Comparison of ENCODE assay signal across 11 cellular contexts in genomic region chr15:57592426-57592825, GRCh38. TPM values are rescaled to one million over a fixed set of nuclear protein-coding genes. Genes with fewer than 3 reads are reported as not detected.
A peak's percentile ranks its signal among the peaks of the same experiment; 100 is the strongest.
DNase-seq lines count a peak whose midpoint lies in the region; TF ChIP-seq lines count a peak whose summit lies in the region.
"Had no signal": no experiment of that assay in that cellular context is flagged by ENCODE, and none has a peak within 500 bp of the region (broad histone marks: within the 10 kb centered on the region; RNA-seq: fewer than 3 reads in every experiment).

No MANE protein-coding gene starts in this region.

- H3K27ac ChIP-seq in mucosa of rectum (ENCODE audit: low read depth in 2 of 2, low read length in 2 of 2), result peak overlapping the region; percentile 69 to 71

- H3K4me1 Mint-ChIP-seq in activated naive CD4-positive, alpha-beta T cell treated with anti-CD3 and anti-CD28 coated beads, Interleukin-2, amount 50 U/mL, for 24 hours, result peaks cover 43% of the 10 kb centered on the region
- H3K4me1 Mint-ChIP-seq in brain (peaks cover 9% of the 10 kb centered on the region), type B pancreatic cell (ENCODE audit: unreplicated experiment) (peaks cover 10% of the 10 kb centered on the region)

- H3K9me3 Mint-ChIP-seq in activated naive CD4-positive, alpha-beta T cell treated with anti-CD3 and anti-CD28 coated beads, Interleukin-2, amount 50 U/mL, for 24 hours, result no peaks in the 10 kb centered on the region
- H3K9me3 Mint-ChIP-seq in brain, result peaks cover 0 to 3% (median 0%) of the 10 kb centered on the region in 5 experiments
- H3K9me3 Mint-ChIP-seq in type B pancreatic cell, result peaks cover 6% of the 10 kb centered on the region

- peaks cover 19 to 50% of the 10 kb centered on the region in 2 donors for H3K4me1 ChIP-seq in mucosa of rectum (ENCODE audit: control insufficient read depth in 2 of 2, insufficient read depth in 2 of 2, low read length in 2 of 2)

- POLR2A ChIA-PET in HEK293T (lab: Yijun Ruan, JAX), result no interaction called here

- no peak for TF ChIP-seq CTCF in brain (conservative IDR thresholded peaks at IDR 0.05)
- TF ChIP-seq CTCF in type B pancreatic cell (conservative IDR thresholded peaks at IDR 0.05), result no peak

- H3K4me3 ChIP-seq in mucosa of rectum (ENCODE audit: low read length in 2 of 2), result peak overlapping the region; percentile 73 to 74

- H3K9me3 ChIP-seq in mucosa of rectum (ENCODE audit: control insufficient read depth in 2 of 2, low read length in 2 of 2), result no peaks in the 10 kb centered on the region

- peak overlapping the region; percentile 43 to 80 for H3K9ac ChIP-seq in mucosa of rectum (ENCODE audit: low read depth in 1 of 2, low read length in 2 of 2)

- no peaks in the 10 kb centered on the region for H3K36me3 ChIP-seq in mucosa of rectum (ENCODE audit: control insufficient read depth in 2 of 2, insufficient read depth in 2 of 2, low read length in 2 of 2)

- peaks cover 3% of the 10 kb centered on the region for H3K36me3 Mint-ChIP-seq in activated naive CD4-positive, alpha-beta T cell treated with anti-CD3 and anti-CD28 coated beads, Interleukin-2, amount 50 U/mL, for 24 hours
- H3K36me3 Mint-ChIP-seq in brain, result no peaks in the 10 kb centered on the region
- no peaks in the 10 kb centered on the region for H3K36me3 Mint-ChIP-seq in type B pancreatic cell

- CTCF ChIA-PET in HEK293T (lab: Yijun Ruan, JAX), result no interaction called here

- no peaks in the 10 kb centered on the region for H3K27me3 ChIP-seq in mucosa of rectum (ENCODE audit: control insufficient read depth in 2 of 2, insufficient read depth in 2 of 2, low read length in 2 of 2)

- peaks cover 5% of the 10 kb centered on the region for H3K27me3 Mint-ChIP-seq in activated naive CD4-positive, alpha-beta T cell treated with anti-CD3 and anti-CD28 coated beads, Interleukin-2, amount 50 U/mL, for 24 hours
- H3K27me3 Mint-ChIP-seq in brain (peaks cover 60% of the 10 kb centered on the region), type B pancreatic cell (peaks cover 19% of the 10 kb centered on the region)

- H3K4me3 Mint-ChIP-seq in activated naive CD4-positive, alpha-beta T cell treated with anti-CD3 and anti-CD28 coated beads, Interleukin-2, amount 50 U/mL, for 24 hours, result peak overlapping the region; percentile 75
- H3K4me3 Mint-ChIP-seq in brain, result peak overlapping the region; percentile 55 to 76 (median 71)
- peak overlapping the region; percentile 87 for H3K4me3 Mint-ChIP-seq in type B pancreatic cell

- no peak for DNase-seq in activated naive CD4-positive, alpha-beta T cell (lab: John Stamatoyannopoulos, UW)
- no peak for DNase-seq in type B pancreatic cell (ENCODE audit: extremely low spot score, unreplicated experiment)
- no peak for DNase-seq in HEK293T (ENCODE audit: extremely low spot score)
- no peak for DNase-seq in NCI-H2227 (lab: John Stamatoyannopoulos, UW; ENCODE audit: unreplicated experiment)
- DNase-seq in Kasumi-1 (lab: John Stamatoyannopoulos, UW), result no peak
- DNase-seq: cortex of kidney, Karpas-422 had no signal

- H3K27ac Mint-ChIP-seq in activated naive CD4-positive, alpha-beta T cell treated with anti-CD3 and anti-CD28 coated beads, Interleukin-2, amount 50 U/mL, for 24 hours, result no peak overlapping the region
- H3K27ac Mint-ChIP-seq in brain (no peak overlapping the region), type B pancreatic cell (peak overlapping the region; percentile 54)

TF ChIP-seq in HEK293T, 16 proteins besides CTCF, POLR2A, EP300 and RAD21:
- TF ChIP-seq ZNF384 (IDR thresholded peaks at IDR 0.05) (no peak), FOXK2 (IDR thresholded peaks at IDR 0.05) (no peak), ARNT (IDR thresholded peaks at IDR 0.05) (no peak), FOXA1 (IDR thresholded peaks at IDR 0.05) (no peak), CTBP1 (IDR thresholded peaks at IDR 0.05; ENCODE audit: borderline replicate concordance) (no peak), TARDBP (IDR thresholded peaks at IDR 0.05) (no peak), HDGF (IDR thresholded peaks at IDR 0.05; ENCODE audit: borderline replicate concordance) (no peak), L3MBTL2 (conservative IDR thresholded peaks at IDR 0.05) (no peak), BHLHE40 (IDR thresholded peaks at IDR 0.05; ENCODE audit: borderline replicate concordance) (no peak), NFRKB (IDR thresholded peaks at IDR 0.05) (no peak), SUZ12 (IDR thresholded peaks at IDR 0.05) (no peak), PKNOX1 (IDR thresholded peaks at IDR 0.05) (no peak), LEF1 (IDR thresholded peaks at IDR 0.05; ENCODE audit: borderline replicate concordance) (no peak), ELF4 (IDR thresholded peaks at IDR 0.05) (no peak), SP1 (IDR thresholded peaks at IDR 0.05) (no peak), FOXM1 (IDR thresholded peaks at IDR 0.05; ENCODE audit: borderline replicate concordance) (no peak)

RNA-seq across cellular contexts. Expression of gene MYZAP, which starts 0.7 kb away (rescaled TPM):
- 0.51 TPM for polyA plus RNA-seq in brain (ENCODE audit: insufficient read depth, low read depth, low replicate concordance)
- 5.7 and 9.9 TPM in 2 replicates for total RNA-seq in type B pancreatic cell (ENCODE audit: low replicate concordance)
- total RNA-seq: OCI-LY7 had no signal
